ENCODE assay signal across 25 cellular contexts in the genomic region with DNA sequence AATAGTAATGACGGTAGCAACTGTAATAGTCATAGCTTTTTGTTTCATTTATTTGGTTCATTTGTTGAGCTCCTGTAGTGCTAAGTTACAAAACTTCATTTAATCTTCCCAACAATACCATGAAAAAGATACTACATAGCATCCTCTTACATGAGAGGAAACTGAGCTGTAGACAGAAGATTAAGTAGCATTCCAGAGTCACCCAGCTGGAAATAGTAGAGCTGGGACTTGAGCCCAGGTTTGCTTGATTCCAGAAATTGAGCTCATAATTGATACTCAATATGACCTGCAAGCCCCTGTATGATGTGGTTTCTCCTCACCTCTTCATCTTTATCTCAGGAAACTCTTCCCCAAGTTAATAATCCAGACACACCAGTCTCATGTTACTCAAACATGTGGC.
"Had no signal": no experiment of that assay in that cellular context is flagged by ENCODE, and none has a peak within 500 bp of the region (broad histone marks: within the 10 kb centered on the region; RNA-seq: fewer than 3 reads in every experiment).

No MANE protein-coding gene starts in this region.

- H3K27ac ChIP-seq: body of pancreas, esophagus muscularis mucosa, thoracic aorta, upper lobe of left lung, vagina, WERI-Rb-1 had no signal

- H3K36me3 ChIP-seq: esophagus muscularis mucosa, thoracic aorta, upper lobe of left lung, vagina, WERI-Rb-1 had no signal

- H3K4me3 ChIP-seq: body of pancreas, esophagus muscularis mucosa, thoracic aorta, upper lobe of left lung, vagina had no signal

- H3K27me3 ChIP-seq: body of pancreas, esophagus muscularis mucosa, upper lobe of left lung, vagina had no signal

- FAIRE-seq: colon, frontal cortex, islet of Langerhans had no signal

- H3K4me1 ChIP-seq: body of pancreas, upper lobe of left lung, vagina had no signal

- H3K9me3 ChIP-seq: body of pancreas, esophagus muscularis mucosa, thoracic aorta, upper lobe of left lung, vagina had no signal

- DNase-seq: activated CD4-positive, alpha-beta memory T cell treated with anti-CD3 and anti-CD28 coated beads, Interleukin-2, amount 10 ng/mL, durations not matched to agents 7 days and 5 days; activated CD4-positive, alpha-beta T cell treated with anti-CD3 and anti-CD28 coated beads, Interleukin-2, amount 10 ng/mL, durations not matched to agents 7 days and 5 days; activated gamma-delta T cell treated with Interleukin-2 at 50 U/mL for 16 hours; activated naive CD4-positive, alpha-beta T cell treated with anti-CD3 and anti-CD28 coated beads, Interleukin-2, amount 50 U/mL, for 16 hours; activated T-cell treated with anti-CD3 and anti-CD28 coated beads, Interleukin-2, amount 50 U/mL, for 4 hours; amniotic stem cell; body of pancreas; dermis blood vessel endothelial cell; effector CD4-positive, alpha-beta T cell; left cardiac atrium; left ventricle myocardium superior; posterior cingulate gyrus; right cardiac atrium; stimulated activated CD4-positive, alpha-beta T cell treated with anti-CD3 and anti-CD28 coated beads, Interleukin-4, amount 100 ng/mL, for 1 hour; stimulated activated naive CD8-positive, alpha-beta T cell treated with anti-CD3 and anti-CD28 coated beads, Interleukin-15, Interleukin-2, amounts not matched to agents 100 U/mL and 50 U/mL, for 24 hours; T-helper 17 cell; T1000; upper lobe of left lung; WERI-Rb-1 had no signal
